ENCODE assay signal across 16 cellular contexts in the genomic region with DNA sequence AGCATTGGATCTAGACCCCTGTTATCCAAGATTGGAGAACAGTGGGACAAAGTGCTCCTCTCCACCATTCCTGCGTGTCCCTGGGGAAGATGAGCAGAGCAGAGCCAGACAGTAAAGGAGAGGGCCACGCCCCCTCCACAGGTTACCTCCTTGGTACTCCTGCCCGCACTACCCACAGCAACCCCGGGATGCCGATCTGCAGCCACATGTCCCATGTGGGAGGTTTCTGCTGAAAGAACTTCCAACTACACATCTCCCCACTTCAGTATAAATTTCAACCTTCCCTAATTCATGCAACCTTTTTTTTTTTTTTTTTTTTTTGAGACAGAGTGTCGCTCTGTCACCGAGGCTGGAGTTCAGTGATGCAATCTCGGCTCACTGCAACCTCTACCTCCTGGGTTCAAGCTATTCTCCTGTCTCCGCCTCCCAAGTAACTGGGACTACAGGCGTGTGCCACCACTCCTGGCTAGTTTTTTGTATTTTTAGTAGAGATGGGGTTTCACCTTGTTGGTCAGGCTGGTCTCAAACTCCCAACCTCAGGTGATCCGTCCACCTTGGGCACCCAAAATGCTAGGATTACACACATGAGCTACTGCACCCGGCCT. TPM values are rescaled to one million over a fixed set of nuclear protein-coding genes. Genes with fewer than 3 reads are reported as not detected.
A peak's percentile ranks its signal among the peaks of the same experiment; 100 is the strongest.
DNase-seq lines count a peak whose midpoint lies in the region; ATAC-seq and TF ChIP-seq lines count a peak whose summit lies in the region.
"Had no signal": no experiment of that assay in that cellular context is flagged by ENCODE, and none has a peak within 500 bp of the region (broad histone marks: within the 10 kb centered on the region; RNA-seq: fewer than 3 reads in every experiment).

No MANE protein-coding gene starts in this region.

- peaks cover 0 to 5% of the 10 kb centered on the region in 2 donors for H3K36me3 Mint-ChIP-seq in activated naive CD4-positive, alpha-beta T cell treated with anti-CD3 and anti-CD28 coated beads, Interleukin-2, amount 50 U/mL, for 72 hours

- H3K9me3 ChIP-seq in MM.1S (replicated peaks; ENCODE audit: insufficient read depth, low read length) (no peaks in the 10 kb centered on the region), osteoblast (ENCODE audit: low read depth, low read length) (no peaks in the 10 kb centered on the region), prostate gland (no peaks in the 10 kb centered on the region)
- H3K9me3 ChIP-seq: ascending aorta, pancreas had no signal

- WGBS in prostate gland, result 79% methylated on average over 12 of the region's 12 CpGs

- H3K27me3 ChIP-seq in MM.1S (replicated peaks; ENCODE audit: insufficient read depth, low read length) (no peaks in the 10 kb centered on the region; the same call in 1 of the 2 replicates), osteoblast (ENCODE audit: insufficient read depth, low read length) (peaks cover 52% of the 10 kb centered on the region), prostate gland (replicated peaks; ENCODE audit: insufficient read depth) (peaks cover 8% of the 10 kb centered on the region)

- H3K9ac ChIP-seq in MM.1S (ENCODE audit: low read length), result no peak overlapping the region

- H3K36me3 ChIP-seq in MM.1S (replicated peaks; ENCODE audit: insufficient read depth, low read length) (no peaks in the 10 kb centered on the region), osteoblast (ENCODE audit: insufficient read depth, low read length) (no peaks in the 10 kb centered on the region), prostate gland (no peaks in the 10 kb centered on the region)
- H3K36me3 ChIP-seq: ascending aorta, pancreas had no signal

- no peak for ATAC-seq in activated naive CD4-positive, alpha-beta T cell treated with anti-CD3 and anti-CD28 coated beads, Interleukin-2, amount 50 U/mL, for 72 hours
- no peak for ATAC-seq in HG02840 (IDR thresholded peaks at IDR 0.05; ENCODE audit: low FRiP score, unreplicated experiment)
- ATAC-seq: pancreas had no signal

- H3K4me2 ChIP-seq in MM.1S (ENCODE audit: low read depth, low read length) (peak overlapping the region; percentile 87; the same call in 1 of the 2 replicates), osteoblast (ENCODE audit: insufficient read depth, low read length) (no peak overlapping the region)

- peaks cover 29% of the 10 kb centered on the region for H3F3A ChIP-seq in MM.1S (ENCODE audit: insufficient read depth, low read length)

- intact Hi-C loops in prostate gland (cut with DNase I), result no loop called here

- TF ChIP-seq POLR2A in prostate gland (IDR thresholded peaks at IDR 0.05), result no peak

- H3K27ac ChIP-seq in MM.1S (ENCODE audit: low read length), result peak overlapping the region; percentile 40; the same call in 1 of the 2 replicates
- H3K27ac ChIP-seq in osteoblast (ENCODE audit: low read depth, low read length), result no peak overlapping the region
- H3K27ac ChIP-seq in prostate gland, result no peak overlapping the region
- H3K27ac ChIP-seq: ascending aorta, pancreas had no signal

- H3K9me3 Mint-ChIP-seq in activated naive CD4-positive, alpha-beta T cell treated with anti-CD3 and anti-CD28 coated beads, Interleukin-2, amount 50 U/mL, for 72 hours, result peaks cover 0 to 10% of the 10 kb centered on the region in 2 donors
- H3K9me3 Mint-ChIP-seq: HFFc6 had no signal

- H4K20me1 ChIP-seq in MM.1S (ENCODE audit: insufficient read depth, low read length) (no peaks in the 10 kb centered on the region), osteoblast (ENCODE audit: insufficient read depth, low read length) (no peaks in the 10 kb centered on the region)

- peak overlapping the region; percentile 66 to 88 for H3K27ac Mint-ChIP-seq in activated naive CD4-positive, alpha-beta T cell treated with anti-CD3 and anti-CD28 coated beads, Interleukin-2, amount 50 U/mL, for 72 hours
- H3K27ac Mint-ChIP-seq: HFFc6 had no signal

- H3K4me3 ChIP-seq in MM.1S (ENCODE audit: low read length) (no peak overlapping the region), osteoblast (ENCODE audit: insufficient read depth, low read length) (no peak overlapping the region), prostate gland (no peak overlapping the region)
- H3K4me3 ChIP-seq: ascending aorta, pancreas had no signal

- H2AFZ ChIP-seq in MM.1S (ENCODE audit: low read length) (no peak overlapping the region), osteoblast (ENCODE audit: low read length) (no peak overlapping the region)

- TF ChIP-seq CTCF in MM.1S (IDR thresholded peaks at IDR 0.05; ENCODE audit: low read length) (no peak), osteoblast (IDR thresholded peaks at IDR 0.05; ENCODE audit: extremely low read depth, low read depth, low read length) (no peak), prostate gland (IDR thresholded peaks at IDR 0.05) (no peak)

- H3K9me2 ChIP-seq in MM.1S (replicated peaks; ENCODE audit: insufficient read depth, low read length), result no peaks in the 10 kb centered on the region

- H3K4me1 ChIP-seq in MM.1S (ENCODE audit: low read length), result peaks cover 55% of the 10 kb centered on the region
- no peaks in the 10 kb centered on the region for H3K4me1 ChIP-seq in osteoblast (ENCODE audit: insufficient read depth, low read length)
- no peaks in the 10 kb centered on the region for H3K4me1 ChIP-seq in prostate gland (replicated peaks)

- H3K79me2 ChIP-seq in MM.1S (ENCODE audit: low read length) (peaks cover 20% of the 10 kb centered on the region), osteoblast (ENCODE audit: insufficient read depth, low read length) (no peaks in the 10 kb centered on the region)

- peak; percentile 30 for DNase-seq in activated T-cell treated with anti-CD3 and anti-CD28 coated beads, Interleukin-2, amount 50 U/mL, for 1 hour
- no peak for DNase-seq in activated T-cell treated with anti-CD3 and anti-CD28 coated beads for 4 hours
- no peak for DNase-seq in MM.1S
- no peak for DNase-seq in activated naive CD4-positive, alpha-beta T cell treated with anti-CD3 and anti-CD28 coated beads, Interleukin-2, amount 50 U/mL, for 72 hours (ENCODE audit: low spot score in 2 of 2)
- peak; percentile 56 for DNase-seq in osteoblast (ENCODE audit: insufficient read length, low spot score, missing footprints)
- DNase-seq in prostate gland (ENCODE audit: low spot score), result no peak
- DNase-seq in NK-92 (lab: John Stamatoyannopoulos, UW; ENCODE audit: unreplicated experiment), result no peak
- DNase-seq: HFFc6, NCI-H1417, NCI-H446 treated with DMSO at 0.1 percent for 48 hours, pancreas had no signal

RNA-seq across cellular contexts. Expression of gene RAB37, which starts 2.3 kb away (rescaled TPM):
- 1 to 10 TPM; 3.4 to 4.0 TPM for total RNA-seq in activated naive CD4-positive, alpha-beta T cell treated with anti-CD3 and anti-CD28 coated beads, Interleukin-2, amount 50 U/mL, for 72 hours
- under 0.01 and 0.36 TPM in 2 replicates for total RNA-seq in osteoblast
- total RNA-seq in prostate gland, result 1 to 10 TPM; 1.6 to 2.2 TPM

RNA-seq across cellular contexts. Expression of gene NHERF1, which starts 9.1 kb away (rescaled TPM):
- 100 to 1,000 TPM in 1 of 2 donors, 10 to 100 TPM in 1; 59.0 to 114 TPM for total RNA-seq in activated naive CD4-positive, alpha-beta T cell treated with anti-CD3 and anti-CD28 coated beads, Interleukin-2, amount 50 U/mL, for 72 hours
- total RNA-seq in osteoblast (15.9 and 22.1 TPM in 2 replicates), prostate gland (100 to 1,000 TPM in 1 of 2 donors, 10 to 100 TPM in 1; 84.1 to 133 TPM)

RNA-seq across cellular contexts. Expression of gene CD300LF, which starts 26.6 kb away (rescaled TPM):
- total RNA-seq in activated naive CD4-positive, alpha-beta T cell treated with anti-CD3 and anti-CD28 coated beads, Interleukin-2, amount 50 U/mL, for 72 hours, result not detected
- total RNA-seq in osteoblast, result not detected in 2 replicates
- 1 to 10 TPM in 1 of 2 donors, under 1 TPM in 1; 0.59 to 1.2 TPM for total RNA-seq in prostate gland
- total RNA-seq: activated CD8-positive, alpha-beta memory T cell treated with anti-CD3 and anti-CD28 coated beads for 36 hours; ascending aorta; dermis microvascular lymphatic vessel endothelial cell; HFFc6; HT1080 had no signal

RNA-seq across cellular contexts. Expression of gene NAT9, which starts 36.8 kb away (rescaled TPM):
- total RNA-seq in activated naive CD4-positive, alpha-beta T cell treated with anti-CD3 and anti-CD28 coated beads, Interleukin-2, amount 50 U/mL, for 72 hours, result 10 to 100 TPM; 38.2 to 57.2 TPM
- total RNA-seq in osteoblast (33.0 and 35.1 TPM in 2 replicates), prostate gland (10 to 100 TPM; 29.6 to 49.3 TPM)

Comparison
In these comparisons a context has a peak if more than half of its experiments do, and no peak if none do; other contexts are left out.
1. DNase-seq: peak in activated T-cell treated with anti-CD3 and anti-CD28 coated beads, Interleukin-2, amount 50 U/mL, for 1 hour (single experiment) and osteoblast (single experiment); none in activated T-cell treated with anti-CD3 and anti-CD28 coated beads for 4 hours (single experiment), MM.1S (single experiment), activated naive CD4-positive, alpha-beta T cell treated with anti-CD3 and anti-CD28 coated beads, Interleukin-2, amount 50 U/mL, for 72 hours (0 of 2), prostate gland (single experiment) and NK-92 (single experiment).